ENCODE assay signal across 1 cellular context in genomic region chr18:688322-688721, GRCh38.
TF ChIP-seq lines count a peak whose summit lies in the region.

No MANE protein-coding gene starts in this region.

TF ChIP-seq in K562, 482 proteins besides CTCF, POLR2A, EP300 and RAD21:
- peak; percentile 78 for TF ChIP-seq NFIX (CRISPR knock-in tag; IDR thresholded peaks at IDR 0.05; ENCODE audit: low read depth)
- TF ChIP-seq NFIC (IDR thresholded peaks at IDR 0.05), result peak; percentile 97
- TF ChIP-seq MAFF (IDR thresholded peaks at IDR 0.05; ENCODE audit: low read length), result no peak
